8 cellular contexts compared by ENCODE assay signal in the genomic region with DNA sequence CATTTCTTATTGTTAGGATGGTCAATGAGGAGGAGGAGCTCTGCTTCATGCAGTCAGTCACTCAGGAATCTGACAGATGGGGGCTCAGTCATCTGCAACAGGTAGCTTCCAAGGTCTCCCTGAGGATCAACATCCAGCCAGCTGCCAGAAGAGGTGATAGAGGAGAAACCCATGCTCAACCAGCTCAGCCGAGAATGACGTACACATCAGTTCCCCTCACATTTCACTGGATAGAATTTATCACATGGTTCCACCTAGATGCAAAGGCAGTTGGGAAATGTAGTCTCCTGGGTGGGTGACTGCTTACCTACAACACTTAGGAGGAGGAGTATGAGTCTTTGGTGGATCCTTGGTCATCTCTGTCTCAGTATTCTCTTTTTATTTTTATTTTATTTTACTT.
DNase-seq lines count a peak whose midpoint lies in the region; ATAC-seq, FAIRE-seq and TF ChIP-seq lines count a peak whose summit lies in the region.

No MANE protein-coding gene starts in this region.

- no peak for TF ChIP-seq POLR2A in K562 (conservative IDR thresholded peaks at IDR 0.05)

- CTCF ChIA-PET in activated naive CD4-positive, alpha-beta T cell treated with anti-CD3 and anti-CD28 coated beads for 36 hours (lab: Charles Lee), result no interaction called here
- CTCF ChIA-PET in K562 (lab: Yijun Ruan, JAX; ENCODE audit: low intra/inter-chr PET ratio), result no interaction called here

- H3K79me2 ChIP-seq in K562 (ENCODE audit: control insufficient read depth, insufficient read depth, low read length) (no peaks in the 10 kb centered on the region), neural progenitor cell (ENCODE audit: low read depth) (no peaks in the 10 kb centered on the region)

- peaks cover 4% of the 10 kb centered on the region for H3K9me1 ChIP-seq in K562 (ENCODE audit: control insufficient read depth, insufficient read depth, low read length)

- H3K27me3 Mint-ChIP-seq in activated naive CD4-positive, alpha-beta T cell treated with anti-CD3 and anti-CD28 coated beads for 36 hours (ENCODE audit: low read depth), result peaks cover 2% of the 10 kb centered on the region
- peaks cover under 1% of the 10 kb centered on the region for H3K27me3 Mint-ChIP-seq in neural progenitor cell (ENCODE audit: insufficient read depth, low read depth)
- peaks cover 3% of the 10 kb centered on the region for H3K27me3 Mint-ChIP-seq in osteocyte (ENCODE audit: unreplicated experiment)

- peak; percentile 93 for FAIRE-seq in K562 (lab: Jason Lieb, UNC)

- peak overlapping the region in 1 of 2 experiments; percentile 24; a peak in 1 of 4 replicates for H3K9ac ChIP-seq in K562 (ENCODE audit: insufficient read depth in 1 of 2, low read depth in 2 of 2, low read length in 2 of 2)
- H3K9ac ChIP-seq in neural progenitor cell, result no peak overlapping the region

- POLR2A ChIA-PET in K562 (lab: Yijun Ruan, JAX), result interaction anchor here (0.6 to 1.1 kb wide), 3 partner anchors 22 to 270 kb away, joined by 3 to 4 read pairs (median 3); no protein-coding TSS in a partner anchor

- TF ChIP-seq EP300 in K562 (IDR thresholded peaks at IDR 0.05; ENCODE audit: low read length), result no peak

- H3K4me2 ChIP-seq in K562 (ENCODE audit: insufficient read depth, low read length) (peak overlapping the region; percentile 62), neural progenitor cell (peak overlapping the region; percentile 66)

- TF ChIP-seq CTCF in K562 (IDR thresholded peaks at IDR 0.05 in 2 of 3, conservative IDR thresholded peaks at IDR 0.05 in 1 of 3; ENCODE audit: insufficient read depth in 2 of 3, low read depth in 1 of 3, low read length in 3 of 3) (no peak), neural progenitor cell (IDR thresholded peaks at IDR 0.05) (no peak), osteocyte (IDR thresholded peaks at IDR 0.05) (no peak)

- no peak overlapping the region for H3K27ac Mint-ChIP-seq in activated naive CD4-positive, alpha-beta T cell treated with anti-CD3 and anti-CD28 coated beads for 36 hours
- H3K27ac Mint-ChIP-seq in neural progenitor cell, result no peak overlapping the region
- no peak overlapping the region for H3K27ac Mint-ChIP-seq in osteocyte (ENCODE audit: unreplicated experiment)

- intact Hi-C loops in activated naive CD4-positive, alpha-beta T cell treated with anti-CD3 and anti-CD28 coated beads for 36 hours (cut with micrococcal nuclease), result loop anchor here (5.0 kb wide), 1 partner anchor 223 kb away; a partner anchor contains a TSS
- intact Hi-C loops in K562 (cut with micrococcal nuclease), result no loop called here

- H2AFZ ChIP-seq in K562 (ENCODE audit: low read depth, low read length) (peak overlapping the region; percentile 84), neural progenitor cell (replicated peaks) (no peak overlapping the region)

- H4K20me1 ChIP-seq in K562 (replicated peaks; ENCODE audit: control insufficient read depth, insufficient read depth, low read length) (no peaks in the 10 kb centered on the region), neural progenitor cell (ENCODE audit: low read depth) (no peaks in the 10 kb centered on the region)

- peaks cover 3% of the 10 kb centered on the region for H3F3A ChIP-seq in neural progenitor cell (ENCODE audit: low read depth)

- H3K4me3 ChIP-seq in K562 (no peak overlapping the region), neural progenitor cell (no peak overlapping the region)

- ATAC-seq in K562 (peak; percentile 98), GM18867 (IDR thresholded peaks at IDR 0.05; ENCODE audit: unreplicated experiment) (no peak)

- in situ Hi-C loops in K562 (cut with MboI), result no loop called here

- H3K4me1 Mint-ChIP-seq in activated naive CD4-positive, alpha-beta T cell treated with anti-CD3 and anti-CD28 coated beads for 36 hours (ENCODE audit: low read depth), result peaks cover 31% of the 10 kb centered on the region
- peaks cover 34% of the 10 kb centered on the region for H3K4me1 Mint-ChIP-seq in neural progenitor cell
- H3K4me1 Mint-ChIP-seq in osteocyte (ENCODE audit: unreplicated experiment), result peaks cover 34% of the 10 kb centered on the region

- H3K27me3 ChIP-seq in K562 (ENCODE audit: control insufficient read depth in 2 of 2, insufficient read depth in 2 of 2, low read length in 2 of 2), result no peaks in the 10 kb centered on the region
- no peaks in the 10 kb centered on the region for H3K27me3 ChIP-seq in neural progenitor cell

- no peaks in the 10 kb centered on the region for H3K9me3 Mint-ChIP-seq in activated naive CD4-positive, alpha-beta T cell treated with anti-CD3 and anti-CD28 coated beads for 36 hours
- no peaks in the 10 kb centered on the region for H3K9me3 Mint-ChIP-seq in neural progenitor cell
- no peaks in the 10 kb centered on the region for H3K9me3 Mint-ChIP-seq in osteocyte (ENCODE audit: unreplicated experiment)

- no TSS peak for BruUV-seq in K562 (replicated peaks; lab: Mats Ljungman, UMichigan)

- no peaks in the 10 kb centered on the region for H3K36me3 Mint-ChIP-seq in activated naive CD4-positive, alpha-beta T cell treated with anti-CD3 and anti-CD28 coated beads for 36 hours (ENCODE audit: low read depth)
- H3K36me3 Mint-ChIP-seq in neural progenitor cell (no peaks in the 10 kb centered on the region), osteocyte (ENCODE audit: unreplicated experiment) (no peaks in the 10 kb centered on the region)

- no peak for TF ChIP-seq RAD21 in K562 (CRISPR knock-in tag; conservative IDR thresholded peaks at IDR 0.05 in 1 of 2, IDR thresholded peaks at IDR 0.05 in 1 of 2)

- WGBS in K562 (ENCODE audit: insufficient coverage, low coverage, missing lambda C conversion rate), result 0% methylated on average over 2 of the region's 2 CpGs

- H3K36me3 ChIP-seq in K562 (ENCODE audit: control insufficient read depth, insufficient read depth, low read length) (no peaks in the 10 kb centered on the region), neural progenitor cell (no peaks in the 10 kb centered on the region)

- DNase-seq in activated naive CD4-positive, alpha-beta T cell treated with anti-CD3 and anti-CD28 coated beads for 36 hours, result peak; percentile 37
- DNase-seq in activated naive CD4-positive, alpha-beta T cell (lab: John Stamatoyannopoulos, UW), result no peak
- DNase-seq in NCI-H460 (ENCODE audit: extremely low read depth, low read depth), result peak; percentile 26
- peak; percentile 50 to 78 (median 66) for DNase-seq in K562 (ENCODE audit: extremely low read depth in 1 of 4, low spot score in 3 of 4)
- peak; percentile 71 for DNase-seq in neural progenitor cell (ENCODE audit: low spot score)
- no peak for DNase-seq in foreskin melanocyte
- no peak for DNase-seq in osteocyte (ENCODE audit: extremely low spot score, unreplicated experiment)

- no peak overlapping the region for H3K4me3 Mint-ChIP-seq in activated naive CD4-positive, alpha-beta T cell treated with anti-CD3 and anti-CD28 coated beads for 36 hours
- H3K4me3 Mint-ChIP-seq in neural progenitor cell, result no peak overlapping the region
- no peak overlapping the region for H3K4me3 Mint-ChIP-seq in osteocyte (ENCODE audit: unreplicated experiment)

- no peaks in the 10 kb centered on the region for H3K9me3 ChIP-seq in K562 (replicated peaks; ENCODE audit: control insufficient read depth, insufficient read depth, low read depth, low read length)
- no peaks in the 10 kb centered on the region for H3K9me3 ChIP-seq in neural progenitor cell (ENCODE audit: low read depth)

- peaks cover 5 to 11% of the 10 kb centered on the region in 2 experiments; a peak in 4 of 5 replicates for H3K4me1 ChIP-seq in K562 (replicated peaks in 1 of 2; ENCODE audit: control insufficient read depth in 2 of 2, insufficient read depth in 2 of 2, low read length in 2 of 2)
- peaks cover 16% of the 10 kb centered on the region for H3K4me1 ChIP-seq in neural progenitor cell

- H3K27ac ChIP-seq in K562 (ENCODE audit: extremely low read depth, low read depth, low read length), result no peak overlapping the region
- no peak overlapping the region for H3K27ac ChIP-seq in neural progenitor cell

TF ChIP-seq in K562, 482 proteins besides CTCF, POLR2A, EP300 and RAD21 (continues in another document):
- TF ChIP-seq NFYB (IDR thresholded peaks at IDR 0.05; ENCODE audit: extremely low read depth, insufficient read length) (peak; percentile 100), ZZZ3 (IDR thresholded peaks at IDR 0.05) (no peak), ZNF699 (CRISPR knock-in tag; IDR thresholded peaks at IDR 0.05; ENCODE audit: insufficient replicate concordance) (no peak), BCL6 (CRISPR knock-in tag; IDR thresholded peaks at IDR 0.05) (no peak)
- TF ChIP-seq, protein P1, sequence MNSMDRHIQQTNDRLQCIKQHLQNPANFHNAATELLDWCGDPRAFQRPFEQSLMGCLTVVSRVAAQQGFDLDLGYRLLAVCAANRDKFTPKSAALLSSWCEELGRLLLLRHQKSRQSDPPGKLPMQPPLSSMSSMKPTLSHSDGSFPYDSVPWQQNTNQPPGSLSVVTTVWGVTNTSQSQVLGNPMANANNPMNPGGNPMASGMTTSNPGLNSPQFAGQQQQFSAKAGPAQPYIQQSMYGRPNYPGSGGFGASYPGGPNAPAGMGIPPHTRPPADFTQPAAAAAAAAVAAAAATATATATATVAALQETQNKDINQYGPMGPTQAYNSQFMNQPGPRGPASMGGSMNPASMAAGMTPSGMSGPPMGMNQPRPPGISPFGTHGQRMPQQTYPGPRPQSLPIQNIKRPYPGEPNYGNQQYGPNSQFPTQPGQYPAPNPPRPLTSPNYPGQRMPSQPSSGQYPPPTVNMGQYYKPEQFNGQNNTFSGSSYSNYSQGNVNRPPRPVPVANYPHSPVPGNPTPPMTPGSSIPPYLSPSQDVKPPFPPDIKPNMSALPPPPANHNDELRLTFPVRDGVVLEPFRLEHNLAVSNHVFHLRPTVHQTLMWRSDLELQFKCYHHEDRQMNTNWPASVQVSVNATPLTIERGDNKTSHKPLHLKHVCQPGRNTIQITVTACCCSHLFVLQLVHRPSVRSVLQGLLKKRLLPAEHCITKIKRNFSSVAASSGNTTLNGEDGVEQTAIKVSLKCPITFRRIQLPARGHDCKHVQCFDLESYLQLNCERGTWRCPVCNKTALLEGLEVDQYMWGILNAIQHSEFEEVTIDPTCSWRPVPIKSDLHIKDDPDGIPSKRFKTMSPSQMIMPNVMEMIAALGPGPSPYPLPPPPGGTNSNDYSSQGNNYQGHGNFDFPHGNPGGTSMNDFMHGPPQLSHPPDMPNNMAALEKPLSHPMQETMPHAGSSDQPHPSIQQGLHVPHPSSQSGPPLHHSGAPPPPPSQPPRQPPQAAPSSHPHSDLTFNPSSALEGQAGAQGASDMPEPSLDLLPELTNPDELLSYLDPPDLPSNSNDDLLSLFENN (IDR thresholded peaks at IDR 0.05; ENCODE audit: low read depth in 2 of 2, low read length in 2 of 2), result no peak
- TF ChIP-seq, protein P2, sequence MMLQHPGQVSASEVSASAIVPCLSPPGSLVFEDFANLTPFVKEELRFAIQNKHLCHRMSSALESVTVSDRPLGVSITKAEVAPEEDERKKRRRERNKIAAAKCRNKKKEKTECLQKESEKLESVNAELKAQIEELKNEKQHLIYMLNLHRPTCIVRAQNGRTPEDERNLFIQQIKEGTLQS (IDR thresholded peaks at IDR 0.05), result peak; percentile 39; the same call in 1 of the 2 replicates
- TF ChIP-seq, protein P2 (CRISPR knock-in tag; conservative IDR thresholded peaks at IDR 0.05), result no peak

Comparison
In these comparisons a context has a peak if more than half of its experiments do, and no peak if none do; other contexts are left out.
1. DNase-seq: peak in activated naive CD4-positive, alpha-beta T cell treated with anti-CD3 and anti-CD28 coated beads for 36 hours (single experiment), NCI-H460 (single experiment), K562 (4 of 4) and neural progenitor cell (single experiment); none in activated naive CD4-positive, alpha-beta T cell (0 of 4), foreskin melanocyte (single experiment) and osteocyte (single experiment).